14 cellular contexts compared by ENCODE assay signal in the genomic region with DNA sequence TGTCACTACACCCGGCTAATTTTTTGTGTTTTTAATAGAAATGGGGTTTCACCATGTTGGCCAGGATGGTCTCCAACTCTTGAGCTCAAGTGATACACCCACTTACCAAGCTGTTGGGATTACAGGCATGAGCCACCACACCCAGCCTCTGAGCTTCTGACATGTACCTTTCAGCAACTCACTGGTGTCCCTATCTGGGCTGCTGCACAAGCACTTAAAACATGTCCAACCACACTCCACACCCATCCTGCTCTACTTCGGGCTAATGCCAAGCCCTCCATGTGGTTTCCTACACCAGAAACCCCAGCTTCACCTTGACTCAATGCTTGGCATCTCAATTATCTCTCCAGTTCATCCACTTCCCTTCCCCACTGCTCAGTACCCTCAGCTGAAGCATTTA. TPM values are rescaled to one million over a fixed set of nuclear protein-coding genes. Genes with fewer than 3 reads are reported as not detected.
DNase-seq lines count a peak whose midpoint lies in the region; ATAC-seq and TF ChIP-seq lines count a peak whose summit lies in the region.
"Had no signal": no experiment of that assay in that cellular context is flagged by ENCODE, and none has a peak within 500 bp of the region (broad histone marks: within the 10 kb centered on the region; RNA-seq: fewer than 3 reads in every experiment).

No MANE protein-coding gene starts in this region.

- TF ChIP-seq POLR2A in heart left ventricle (IDR thresholded peaks at IDR 0.05) = no peak

- H3K27me3 ChIP-seq in heart left ventricle (no peaks in the 10 kb centered on the region), neural progenitor cell (no peaks in the 10 kb centered on the region)
- H3K27me3 ChIP-seq: BLaER1 had no signal

- no peak overlapping the region for H3K9ac ChIP-seq in neural progenitor cell
- H3K9ac ChIP-seq: BLaER1 had no signal

- H3K9me3 Mint-ChIP-seq in activated naive CD4-positive, alpha-beta T cell treated with anti-CD3 and anti-CD28 coated beads, Interleukin-2, amount 50 U/mL, for 24 hours = no peaks in the 10 kb centered on the region
- H3K9me3 Mint-ChIP-seq in neural progenitor cell = no peaks in the 10 kb centered on the region

- H3K4me3 ChIP-seq in heart left ventricle (no peak overlapping the region), neural progenitor cell (no peak overlapping the region)
- H3K4me3 ChIP-seq: BLaER1 had no signal

- intact Hi-C loops in heart left ventricle (cut with DNase I) = no loop called here

- peak overlapping the region; percentile 30 for H3K27ac Mint-ChIP-seq in activated naive CD4-positive, alpha-beta T cell treated with anti-CD3 and anti-CD28 coated beads, Interleukin-2, amount 50 U/mL, for 24 hours
- H3K27ac Mint-ChIP-seq in T-helper 17 cell = peak overlapping the region; percentile 77
- H3K27ac Mint-ChIP-seq in neural progenitor cell = no peak overlapping the region

- TF ChIP-seq CTCF in heart left ventricle (IDR thresholded peaks at IDR 0.05) = no peak
- TF ChIP-seq CTCF in neural progenitor cell (IDR thresholded peaks at IDR 0.05) = no peak

- peaks cover 0 to 41% (median 24%) of the 10 kb centered on the region in 9 donors for H3K36me3 ChIP-seq in heart left ventricle
- no peaks in the 10 kb centered on the region for H3K36me3 ChIP-seq in neural progenitor cell

- H3K27ac ChIP-seq in heart left ventricle = no peak overlapping the region
- peak overlapping the region; percentile 53 for H3K27ac ChIP-seq in neural progenitor cell
- H3K27ac ChIP-seq: 22Rv1, BLaER1 had no signal

- no peaks in the 10 kb centered on the region for H3K9me3 ChIP-seq in T-helper 17 cell (ENCODE audit: control insufficient read depth, low read length, poor library complexity, severe bottlenecking)
- H3K9me3 ChIP-seq in heart left ventricle = no peaks in the 10 kb centered on the region
- H3K9me3 ChIP-seq in neural progenitor cell (ENCODE audit: low read depth) = no peaks in the 10 kb centered on the region
- H3K9me3 ChIP-seq: BLaER1 had no signal

- no peaks in the 10 kb centered on the region for H3K27me3 Mint-ChIP-seq in activated naive CD4-positive, alpha-beta T cell treated with anti-CD3 and anti-CD28 coated beads, Interleukin-2, amount 50 U/mL, for 24 hours
- H3K27me3 Mint-ChIP-seq in T-helper 17 cell (no peaks in the 10 kb centered on the region), neural progenitor cell (ENCODE audit: insufficient read depth, low read depth) (peaks cover 2% of the 10 kb centered on the region)

- WGBS in heart left ventricle, 4 donors = 33 to 47% (median 44%) methylated on average over 2 of the region's 2 CpGs

- H3K79me2 ChIP-seq in neural progenitor cell (ENCODE audit: low read depth) = no peaks in the 10 kb centered on the region

- peaks cover 30% of the 10 kb centered on the region for H3F3A ChIP-seq in neural progenitor cell (ENCODE audit: low read depth)

- peaks cover 7% of the 10 kb centered on the region for H3K4me1 Mint-ChIP-seq in activated naive CD4-positive, alpha-beta T cell treated with anti-CD3 and anti-CD28 coated beads, Interleukin-2, amount 50 U/mL, for 24 hours
- H3K4me1 Mint-ChIP-seq in T-helper 17 cell (peaks cover 4% of the 10 kb centered on the region), neural progenitor cell (peaks cover 12% of the 10 kb centered on the region)

- peaks cover 19% of the 10 kb centered on the region for H3K36me3 Mint-ChIP-seq in activated naive CD4-positive, alpha-beta T cell treated with anti-CD3 and anti-CD28 coated beads, Interleukin-2, amount 50 U/mL, for 24 hours
- H3K36me3 Mint-ChIP-seq in T-helper 17 cell (ENCODE audit: low read depth) = peaks cover 5% of the 10 kb centered on the region
- H3K36me3 Mint-ChIP-seq in neural progenitor cell = peaks cover 20% of the 10 kb centered on the region

- no peak for DNase-seq in activated naive CD4-positive, alpha-beta T cell (lab: John Stamatoyannopoulos, UW)
- no peak for DNase-seq in T-helper 17 cell
- peak in 1 of 5 donors; percentile 48 for DNase-seq in heart left ventricle
- no peak for DNase-seq in neural progenitor cell (ENCODE audit: low spot score)
- DNase-seq in NCI-H146 (lab: John Stamatoyannopoulos, UW) = no peak
- DNase-seq in COLO829 (ENCODE audit: low spot score) = no peak
- DNase-seq: DMS153, H7, KBM-7, PC-3 had no signal

- no peak for ATAC-seq in T-helper 17 cell
- ATAC-seq in heart left ventricle = peak; percentile 50 to 83 (median 74)
- no peak for ATAC-seq in HG02642 (IDR thresholded peaks at IDR 0.05; ENCODE audit: poor library complexity, unreplicated experiment)
- ATAC-seq: PC-3 had no signal

- H2AFZ ChIP-seq in neural progenitor cell (replicated peaks) = no peak overlapping the region

- no peaks in the 10 kb centered on the region for H4K20me1 ChIP-seq in neural progenitor cell (ENCODE audit: low read depth)
- H4K20me1 ChIP-seq: BLaER1 had no signal

- H3K4me1 ChIP-seq in heart left ventricle (peaks cover 0 to 28% (median 8%) of the 10 kb centered on the region in 12 donors), neural progenitor cell (peaks cover 21% of the 10 kb centered on the region)

- H3K4me3 Mint-ChIP-seq in activated naive CD4-positive, alpha-beta T cell treated with anti-CD3 and anti-CD28 coated beads, Interleukin-2, amount 50 U/mL, for 24 hours = no peak overlapping the region
- H3K4me3 Mint-ChIP-seq in T-helper 17 cell (no peak overlapping the region), neural progenitor cell (no peak overlapping the region)

- no peak overlapping the region for H3K4me2 ChIP-seq in neural progenitor cell
- H3K4me2 ChIP-seq: BLaER1 had no signal

RNA-seq across cellular contexts. Expression of gene ARMC9, which starts 22.4 kb away (rescaled TPM):
- under 1 TPM; 0.37 to 0.73 TPM for total RNA-seq in T-helper 17 cell
- 1 to 10 TPM; 1.3 to 4.7 (median 3.4) TPM for total RNA-seq in heart left ventricle
- 1 to 10 TPM in 1 of 2 donors, under 1 TPM in 1; 0.95 to 2.4 TPM for polyA plus RNA-seq in heart left ventricle
- total RNA-seq in neural progenitor cell (ENCODE audit: low replicate concordance) = 42.8 and 45.8 TPM in 2 replicates

RNA-seq across cellular contexts. Expression of gene HTR2B, which starts 51.2 kb away (rescaled TPM):
- total RNA-seq in T-helper 17 cell (not detected), heart left ventricle (1 to 10 TPM in 2 of 9 donors, under 1 TPM in 7; 0.31 to 2.2 (median 0.72) TPM), neural progenitor cell (ENCODE audit: low replicate concordance) (not detected in 2 replicates)
- under 1 TPM; 0.25 to 0.61 TPM for polyA plus RNA-seq in heart left ventricle
- total RNA-seq: H7, PC-3 had no signal

Comparison
In these comparisons a context has a peak if more than half of its experiments do, and no peak if none do; other contexts are left out.
1. ATAC-seq: peak in heart left ventricle (4 of 4); none in T-helper 17 cell (single experiment) and HG02642 (single experiment).